1 cellular context compared by ENCODE assay signal in the genomic region with DNA sequence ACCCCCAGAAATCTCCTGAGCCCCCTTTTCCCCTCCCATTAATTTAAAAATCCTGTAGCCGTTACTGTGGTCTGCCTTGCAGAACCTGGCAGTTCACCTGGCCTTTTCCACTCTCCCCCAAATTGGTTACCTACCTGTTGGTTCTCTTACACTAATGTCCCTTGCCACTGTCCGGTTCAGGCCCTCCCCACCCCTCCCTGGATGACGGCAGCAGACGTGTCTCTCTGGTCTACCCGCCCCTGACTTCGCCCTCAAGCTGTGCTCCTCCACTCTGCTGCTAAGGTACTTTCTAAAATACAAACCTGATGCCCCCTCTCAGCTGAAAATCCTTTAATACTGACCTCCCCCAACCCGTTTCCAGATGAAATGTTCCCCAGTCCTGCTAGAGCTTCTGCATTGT.
TF ChIP-seq lines count a peak whose summit lies in the region.

No MANE protein-coding gene starts in this region.

TF ChIP-seq in HCT116, 20 proteins besides CTCF, POLR2A, EP300 and RAD21:
- TF ChIP-seq ATF3 (IDR thresholded peaks at IDR 0.05), result no peak
- TF ChIP-seq CEBPB (IDR thresholded peaks at IDR 0.05; ENCODE audit: low read depth), result no peak
- no peak for TF ChIP-seq ELF1 (IDR thresholded peaks at IDR 0.05; ENCODE audit: borderline replicate concordance, low read depth)
